ENCODE assay signal across 21 cellular contexts in the genomic region with DNA sequence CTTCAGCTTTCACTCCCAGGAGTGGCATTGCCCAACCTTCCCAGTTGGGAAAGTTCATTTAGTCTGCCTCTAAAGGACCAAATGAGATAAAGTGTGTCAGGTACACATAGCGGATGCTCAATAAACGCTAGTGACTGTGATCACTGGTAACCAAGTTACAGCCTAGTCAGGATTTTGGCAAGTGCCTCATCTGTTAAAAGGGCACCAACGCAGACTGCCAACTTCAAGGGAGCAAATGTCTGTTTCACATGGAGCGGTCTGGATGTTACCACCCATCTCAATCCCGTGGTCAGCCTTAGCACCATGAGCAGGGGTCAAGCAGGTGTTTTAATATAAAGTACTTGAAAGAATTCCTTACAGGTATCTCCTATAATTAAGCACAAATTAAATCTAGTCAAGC.
"Had no signal": no experiment of that assay in that cellular context is flagged by ENCODE, and none has a peak within 500 bp of the region (broad histone marks: within the 10 kb centered on the region; RNA-seq: fewer than 3 reads in every experiment).

No MANE protein-coding gene starts in this region.

- H3K36me3 ChIP-seq: SJCRH30 had no signal

- DNase-seq: Kasumi-1, MM.1S, NCI-H1092 treated with DMSO at 0.1 percent for 48 hours, NCI-H1436, NCI-H187, NCI-H2029, NCI-H2081 treated with DMSO at 0.1 percent for 48 hours, NCI-H2171, NCI-H226, NCI-H446, NCI-H510A, NCI-H524 treated with DMSO at 0.1 percent for 48 hours, NCI-H69, NCI-H774, RPMI8226, SHP77 treated with DMSO at 0.1 percent for 48 hours, SJCRH30 had no signal

- H3K9me3 ChIP-seq: SJCRH30 had no signal

- H3K4me3 ChIP-seq: K562, SJCRH30 had no signal

- H3K4me1 ChIP-seq: SJCRH30 had no signal

- H3K27ac ChIP-seq: HL-60, KMS-11, SJCRH30 had no signal

- H3K27me3 ChIP-seq: SJCRH30 had no signal

- ATAC-seq: K562, SK-N-SH treated with all-trans-retinoic acid at 6 μM for 48 hours had no signal
